18 cellular contexts compared by ENCODE assay signal in the genomic region with DNA sequence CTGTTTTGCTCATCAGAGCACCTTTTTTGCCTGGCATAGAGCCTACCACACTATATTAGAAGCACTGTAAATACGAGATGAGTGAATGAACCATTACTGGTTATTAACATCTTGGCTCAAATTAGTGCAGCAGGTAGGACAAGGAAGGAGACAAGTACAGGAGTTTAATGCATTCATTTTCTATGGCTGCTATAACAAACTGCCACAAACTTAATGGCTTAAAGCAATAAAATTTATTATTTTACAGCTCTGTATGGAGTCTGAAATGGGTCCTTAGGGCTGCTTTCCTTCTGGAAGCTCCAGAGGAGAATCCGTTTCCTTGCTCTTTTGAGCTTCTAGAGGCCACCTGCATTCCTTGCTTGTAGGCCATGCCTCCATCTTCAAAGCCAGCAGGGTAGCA. TPM values are rescaled to one million over a fixed set of nuclear protein-coding genes. Genes with fewer than 3 reads are reported as not detected.
DNase-seq lines count a peak whose midpoint lies in the region; TF ChIP-seq lines count a peak whose summit lies in the region.
"Had no signal": no experiment of that assay in that cellular context is flagged by ENCODE, and none has a peak within 500 bp of the region (broad histone marks: within the 10 kb centered on the region; RNA-seq: fewer than 3 reads in every experiment).

No MANE protein-coding gene starts in this region.

- H3K4me1 ChIP-seq in colonic mucosa (peaks cover 8% of the 10 kb centered on the region), hepatocyte (ENCODE audit: insufficient read depth) (peaks cover 28% of the 10 kb centered on the region), mucosa of rectum (ENCODE audit: control insufficient read depth in 2 of 2, insufficient read depth in 2 of 2, low read length in 2 of 2) (peaks cover 9 to 24% of the 10 kb centered on the region in 2 donors), prostate gland (replicated peaks) (no peaks in the 10 kb centered on the region)

- TF ChIP-seq CTCF in colonic mucosa (IDR thresholded peaks at IDR 0.05): no peak
- no peak for TF ChIP-seq CTCF in hepatocyte (IDR thresholded peaks at IDR 0.05; ENCODE audit: poor library complexity)
- no peak for TF ChIP-seq CTCF in prostate gland (IDR thresholded peaks at IDR 0.05)

- no peak overlapping the region for H3K4me2 ChIP-seq in hepatocyte

- H3K9me3 ChIP-seq in colonic mucosa (no peaks in the 10 kb centered on the region), hepatocyte (ENCODE audit: low read depth) (no peaks in the 10 kb centered on the region), mucosa of rectum (ENCODE audit: control insufficient read depth in 2 of 2, low read length in 2 of 2) (peaks cover 0 to 3% of the 10 kb centered on the region in 2 donors), prostate gland (no peaks in the 10 kb centered on the region)
- H3K9me3 ChIP-seq: HAP-1 had no signal

- H3K4me3 ChIP-seq in colonic mucosa (no peak overlapping the region), hepatocyte (no peak overlapping the region), mucosa of rectum (ENCODE audit: low read length in 2 of 2) (no peak overlapping the region), prostate gland (no peak overlapping the region)
- H3K4me3 ChIP-seq: GM23248, HAP-1 had no signal

- H3K27me3 ChIP-seq in colonic mucosa: no peaks in the 10 kb centered on the region
- no peaks in the 10 kb centered on the region for H3K27me3 ChIP-seq in hepatocyte
- no peaks in the 10 kb centered on the region for H3K27me3 ChIP-seq in mucosa of rectum (ENCODE audit: control insufficient read depth in 2 of 2, insufficient read depth in 2 of 2, low read length in 2 of 2)
- no peaks in the 10 kb centered on the region for H3K27me3 ChIP-seq in prostate gland (replicated peaks; ENCODE audit: insufficient read depth)

- no peaks in the 10 kb centered on the region for H3K36me3 ChIP-seq in colonic mucosa
- no peaks in the 10 kb centered on the region for H3K36me3 ChIP-seq in hepatocyte (replicated peaks; ENCODE audit: insufficient read depth, low read depth)
- no peaks in the 10 kb centered on the region for H3K36me3 ChIP-seq in mucosa of rectum (ENCODE audit: control insufficient read depth in 2 of 2, insufficient read depth in 2 of 2, low read length in 2 of 2)
- H3K36me3 ChIP-seq in prostate gland: no peaks in the 10 kb centered on the region
- H3K36me3 ChIP-seq: HAP-1 had no signal

- no peaks in the 10 kb centered on the region for H3K9me2 ChIP-seq in hepatocyte (replicated peaks; ENCODE audit: insufficient read depth)

- no peaks in the 10 kb centered on the region for H3K79me2 ChIP-seq in hepatocyte

- no peak overlapping the region for H2AFZ ChIP-seq in hepatocyte
- H2AFZ ChIP-seq: GM23248 had no signal

- intact Hi-C loops in colonic mucosa (cut with DNase I) (no loop called here), prostate gland (cut with DNase I) (no loop called here)

- no peak for TF ChIP-seq POLR2A in prostate gland (IDR thresholded peaks at IDR 0.05)

- H3K9ac ChIP-seq in colonic mucosa (ENCODE audit: low read depth in 2 of 2, low read length in 2 of 2): peak overlapping the region in 1 of 2 donors; percentile 38
- peak overlapping the region in 1 of 2 donors; percentile 15 for H3K9ac ChIP-seq in mucosa of rectum (ENCODE audit: low read depth in 1 of 2, low read length in 2 of 2)
- H3K9ac ChIP-seq: GM23248 had no signal

- 81% methylated on average over 2 of the region's 2 CpGs for WGBS in hepatocyte (ENCODE audit: low lambda C conversion rate, missing lambda C conversion rate)
- 79% methylated on average over 2 of the region's 2 CpGs for WGBS in prostate gland

- H4K20me1 ChIP-seq in hepatocyte (ENCODE audit: insufficient read depth, poor library complexity, severe bottlenecking): no peaks in the 10 kb centered on the region

- H3K27ac ChIP-seq in colonic mucosa (peak overlapping the region; percentile 69), hepatocyte (peak overlapping the region; percentile 82), mucosa of rectum (ENCODE audit: low read depth in 2 of 2, low read length in 2 of 2) (peak overlapping the region; percentile 63 to 64), prostate gland (no peak overlapping the region)
- H3K27ac ChIP-seq: GM23248, HL-60 had no signal

- DNase-seq in colonic mucosa (peak; percentile 35), hepatocyte (ENCODE audit: low spot score) (no peak), C1 segment of cervical spinal cord (lab: John Stamatoyannopoulos, UW) (no peak), AML-193 (lab: John Stamatoyannopoulos, UW) (no peak), prostate gland (ENCODE audit: low spot score) (no peak)
- DNase-seq: CD4-positive, alpha-beta memory T cell; DMS153; DMS79; GDM1 had no signal

RNA-seq across cellular contexts. Expression of gene PDE6A, which starts 59.1 kb away (rescaled TPM):
- total RNA-seq in colonic mucosa (1 to 10 TPM; 1.5 to 2.7 TPM), hepatocyte (3.6 and 4.6 TPM in 2 replicates), prostate gland (under 1 TPM in 1 of 2 donors, not detected in 1; 0.91 TPM)
- 3.7 and 3.9 TPM in 2 replicates for polyA plus RNA-seq in hepatocyte
- total RNA-seq: CD4-positive, alpha-beta memory T cell; Daoy; GM23248; HT1080; IMR-90 had no signal
- polyA plus RNA-seq: BJ; CD14-positive monocyte; CD4-positive, alpha-beta memory T cell; GM23248; IMR-90 had no signal

Comparison
In these comparisons a context has a peak if more than half of its experiments do, and no peak if none do; other contexts are left out.
1. H3K27ac ChIP-seq: peak in colonic mucosa (single experiment), hepatocyte (single experiment) and mucosa of rectum (2 of 2); none in prostate gland (0 of 2).